In genomic region chr14:64891173-64891838, GRCh38 we compare ENCODE assay signal across 7 cellular contexts. TPM values are rescaled to one million over a fixed set of nuclear protein-coding genes. Genes with fewer than 3 reads are reported as not detected.
"Had no signal": no experiment of that assay in that cellular context is flagged by ENCODE, and none has a peak within 500 bp of the region (broad histone marks: within the 10 kb centered on the region; RNA-seq: fewer than 3 reads in every experiment).

No MANE protein-coding gene starts in this region.

- DNase-seq: activated naive CD8-positive, alpha-beta T cell treated with anti-CD3 and anti-CD28 coated beads for 36 hours; activated T-cell treated with anti-CD3 and anti-CD28 coated beads, Interleukin-2, amount 50 U/mL, for 24 hours; lower lobe of right lung; stimulated activated CD4-positive, alpha-beta T cell treated with anti-CD3 and anti-CD28 coated beads, Interleukin-4, amount 100 ng/mL, for 1 hour; stimulated activated CD8-positive, alpha-beta memory T cell treated with anti-CD3 and anti-CD28 coated beads, Interleukin-4, amount 100 ng/mL, for 48 hours had no signal

RNA-seq across cellular contexts. Expression of gene GPX2, which starts 51.2 kb away (rescaled TPM):
- total RNA-seq: activated naive CD8-positive, alpha-beta T cell treated with anti-CD3 and anti-CD28 coated beads for 36 hours; glomerular endothelial cell; lower lobe of right lung; renal cortical epithelial cell had no signal
